ENCODE assay signal across 1 cellular context in the genomic region with DNA sequence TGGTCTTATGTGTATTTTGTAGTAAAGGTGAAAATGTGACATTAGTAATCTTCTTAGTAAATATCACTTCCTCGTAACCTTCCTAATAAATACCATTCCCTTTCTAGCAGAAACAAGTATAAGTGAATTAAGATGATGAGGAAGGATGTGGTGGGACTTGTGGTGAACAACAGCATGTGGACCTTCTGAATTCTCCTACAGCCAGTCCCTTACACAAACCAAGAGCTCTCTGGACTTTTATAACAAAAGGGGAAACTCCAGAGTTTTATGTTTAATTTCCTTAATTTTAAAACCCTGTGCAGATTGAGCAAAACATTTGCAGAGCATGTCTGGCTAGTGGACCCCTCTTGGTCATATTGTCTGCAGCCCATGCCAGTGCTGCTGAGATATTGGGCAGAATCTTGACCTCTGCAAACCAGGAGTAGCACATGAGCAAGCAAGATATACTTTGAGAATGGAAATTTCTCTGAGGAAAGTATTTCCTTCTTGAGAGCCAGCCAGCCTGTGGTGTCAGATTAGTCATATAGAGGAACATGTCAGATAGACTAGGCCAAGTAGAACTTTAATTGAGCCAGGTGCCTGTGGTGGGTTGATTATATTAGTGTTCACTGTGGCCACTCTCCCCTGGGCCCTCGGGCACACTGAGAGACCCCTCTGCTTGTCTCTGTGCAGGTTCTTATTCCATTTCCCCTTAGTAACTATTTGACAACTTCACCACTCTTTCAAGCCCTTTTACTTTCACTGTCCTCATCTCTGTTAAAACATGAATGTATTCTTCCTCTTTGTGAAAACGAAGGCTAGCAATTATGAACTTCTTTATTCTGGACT.
TF ChIP-seq lines count a peak whose summit lies in the region.

No MANE protein-coding gene starts in this region.

TF ChIP-seq in HepG2, 621 proteins besides CTCF, POLR2A, EP300 and RAD21 (continued from another document):
- TF ChIP-seq, protein P1, sequence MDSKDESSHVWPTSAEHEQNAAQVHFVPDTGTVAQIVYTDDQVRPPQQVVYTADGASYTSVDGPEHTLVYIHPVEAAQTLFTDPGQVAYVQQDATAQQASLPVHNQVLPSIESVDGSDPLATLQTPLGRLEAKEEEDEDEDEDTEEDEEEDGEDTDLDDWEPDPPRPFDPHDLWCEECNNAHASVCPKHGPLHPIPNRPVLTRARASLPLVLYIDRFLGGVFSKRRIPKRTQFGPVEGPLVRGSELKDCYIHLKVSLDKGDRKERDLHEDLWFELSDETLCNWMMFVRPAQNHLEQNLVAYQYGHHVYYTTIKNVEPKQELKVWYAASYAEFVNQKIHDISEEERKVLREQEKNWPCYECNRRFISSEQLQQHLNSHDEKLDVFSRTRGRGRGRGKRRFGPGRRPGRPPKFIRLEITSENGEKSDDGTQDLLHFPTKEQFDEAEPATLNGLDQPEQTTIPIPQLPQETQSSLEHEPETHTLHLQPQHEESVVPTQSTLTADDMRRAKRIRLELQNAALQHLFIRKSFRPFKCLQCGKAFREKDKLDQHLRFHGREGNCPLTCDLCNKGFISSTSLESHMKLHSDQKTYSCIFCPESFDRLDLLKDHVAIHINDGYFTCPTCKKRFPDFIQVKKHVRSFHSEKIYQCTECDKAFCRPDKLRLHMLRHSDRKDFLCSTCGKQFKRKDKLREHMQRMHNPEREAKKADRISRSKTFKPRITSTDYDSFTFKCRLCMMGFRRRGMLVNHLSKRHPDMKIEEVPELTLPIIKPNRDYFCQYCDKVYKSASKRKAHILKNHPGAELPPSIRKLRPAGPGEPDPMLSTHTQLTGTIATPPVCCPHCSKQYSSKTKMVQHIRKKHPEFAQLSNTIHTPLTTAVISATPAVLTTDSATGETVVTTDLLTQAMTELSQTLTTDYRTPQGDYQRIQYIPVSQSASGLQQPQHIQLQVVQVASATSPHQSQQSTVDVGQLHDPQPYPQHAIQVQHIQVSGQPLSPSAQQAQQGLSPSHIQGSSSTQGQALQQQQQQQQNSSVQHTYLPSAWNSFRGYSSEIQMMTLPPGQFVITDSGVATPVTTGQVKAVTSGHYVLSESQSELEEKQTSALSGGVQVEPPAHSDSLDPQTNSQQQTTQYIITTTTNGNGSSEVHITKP (CRISPR knock-in tag; IDR thresholded peaks at IDR 0.05; ENCODE audit: low read depth) = no peak
- TF ChIP-seq, protein P2, sequence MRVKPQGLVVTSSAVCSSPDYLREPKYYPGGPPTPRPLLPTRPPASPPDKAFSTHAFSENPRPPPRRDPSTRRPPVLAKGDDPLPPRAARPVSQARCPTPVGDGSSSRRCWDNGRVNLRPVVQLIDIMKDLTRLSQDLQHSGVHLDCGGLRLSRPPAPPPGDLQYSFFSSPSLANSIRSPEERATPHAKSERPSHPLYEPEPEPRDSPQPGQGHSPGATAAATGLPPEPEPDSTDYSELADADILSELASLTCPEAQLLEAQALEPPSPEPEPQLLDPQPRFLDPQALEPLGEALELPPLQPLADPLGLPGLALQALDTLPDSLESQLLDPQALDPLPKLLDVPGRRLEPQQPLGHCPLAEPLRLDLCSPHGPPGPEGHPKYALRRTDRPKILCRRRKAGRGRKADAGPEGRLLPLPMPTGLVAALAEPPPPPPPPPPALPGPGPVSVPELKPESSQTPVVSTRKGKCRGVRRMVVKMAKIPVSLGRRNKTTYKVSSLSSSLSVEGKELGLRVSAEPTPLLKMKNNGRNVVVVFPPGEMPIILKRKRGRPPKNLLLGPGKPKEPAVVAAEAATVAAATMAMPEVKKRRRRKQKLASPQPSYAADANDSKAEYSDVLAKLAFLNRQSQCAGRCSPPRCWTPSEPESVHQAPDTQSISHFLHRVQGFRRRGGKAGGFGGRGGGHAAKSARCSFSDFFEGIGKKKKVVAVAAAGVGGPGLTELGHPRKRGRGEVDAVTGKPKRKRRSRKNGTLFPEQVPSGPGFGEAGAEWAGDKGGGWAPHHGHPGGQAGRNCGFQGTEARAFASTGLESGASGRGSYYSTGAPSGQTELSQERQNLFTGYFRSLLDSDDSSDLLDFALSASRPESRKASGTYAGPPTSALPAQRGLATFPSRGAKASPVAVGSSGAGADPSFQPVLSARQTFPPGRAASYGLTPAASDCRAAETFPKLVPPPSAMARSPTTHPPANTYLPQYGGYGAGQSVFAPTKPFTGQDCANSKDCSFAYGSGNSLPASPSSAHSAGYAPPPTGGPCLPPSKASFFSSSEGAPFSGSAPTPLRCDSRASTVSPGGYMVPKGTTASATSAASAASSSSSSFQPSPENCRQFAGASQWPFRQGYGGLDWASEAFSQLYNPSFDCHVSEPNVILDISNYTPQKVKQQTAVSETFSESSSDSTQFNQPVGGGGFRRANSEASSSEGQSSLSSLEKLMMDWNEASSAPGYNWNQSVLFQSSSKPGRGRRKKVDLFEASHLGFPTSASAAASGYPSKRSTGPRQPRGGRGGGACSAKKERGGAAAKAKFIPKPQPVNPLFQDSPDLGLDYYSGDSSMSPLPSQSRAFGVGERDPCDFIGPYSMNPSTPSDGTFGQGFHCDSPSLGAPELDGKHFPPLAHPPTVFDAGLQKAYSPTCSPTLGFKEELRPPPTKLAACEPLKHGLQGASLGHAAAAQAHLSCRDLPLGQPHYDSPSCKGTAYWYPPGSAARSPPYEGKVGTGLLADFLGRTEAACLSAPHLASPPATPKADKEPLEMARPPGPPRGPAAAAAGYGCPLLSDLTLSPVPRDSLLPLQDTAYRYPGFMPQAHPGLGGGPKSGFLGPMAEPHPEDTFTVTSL (CRISPR knock-in tag; IDR thresholded peaks at IDR 0.05; ENCODE audit: borderline replicate concordance) = no peak
- TF ChIP-seq, protein P3, sequence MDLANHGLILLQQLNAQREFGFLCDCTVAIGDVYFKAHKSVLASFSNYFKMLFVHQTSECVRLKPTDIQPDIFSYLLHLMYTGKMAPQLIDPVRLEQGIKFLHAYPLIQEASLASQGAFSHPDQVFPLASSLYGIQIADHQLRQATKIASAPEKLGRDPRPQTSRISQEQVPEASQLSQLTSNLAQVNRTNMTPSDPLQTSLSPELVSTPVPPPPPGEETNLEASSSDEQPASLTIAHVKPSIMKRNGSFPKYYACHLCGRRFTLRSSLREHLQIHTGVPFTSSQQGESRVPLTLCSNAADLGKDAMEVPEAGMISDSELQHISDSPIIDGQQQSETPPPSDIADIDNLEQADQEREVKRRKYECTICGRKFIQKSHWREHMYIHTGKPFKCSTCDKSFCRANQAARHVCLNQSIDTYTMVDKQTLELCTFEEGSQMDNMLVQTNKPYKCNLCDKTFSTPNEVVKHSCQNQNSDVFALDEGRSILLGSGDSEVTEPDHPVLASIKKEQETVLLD (CRISPR knock-in tag; IDR thresholded peaks at IDR 0.05; ENCODE audit: low read depth) = no peak
- TF ChIP-seq TBP (CRISPR knock-in tag; IDR thresholded peaks at IDR 0.05) (no peak), ZNF766 (CRISPR knock-in tag; IDR thresholded peaks at IDR 0.05; ENCODE audit: borderline replicate concordance) (no peak)
